ENCODE assay signal across 16 cellular contexts in the genomic region with DNA sequence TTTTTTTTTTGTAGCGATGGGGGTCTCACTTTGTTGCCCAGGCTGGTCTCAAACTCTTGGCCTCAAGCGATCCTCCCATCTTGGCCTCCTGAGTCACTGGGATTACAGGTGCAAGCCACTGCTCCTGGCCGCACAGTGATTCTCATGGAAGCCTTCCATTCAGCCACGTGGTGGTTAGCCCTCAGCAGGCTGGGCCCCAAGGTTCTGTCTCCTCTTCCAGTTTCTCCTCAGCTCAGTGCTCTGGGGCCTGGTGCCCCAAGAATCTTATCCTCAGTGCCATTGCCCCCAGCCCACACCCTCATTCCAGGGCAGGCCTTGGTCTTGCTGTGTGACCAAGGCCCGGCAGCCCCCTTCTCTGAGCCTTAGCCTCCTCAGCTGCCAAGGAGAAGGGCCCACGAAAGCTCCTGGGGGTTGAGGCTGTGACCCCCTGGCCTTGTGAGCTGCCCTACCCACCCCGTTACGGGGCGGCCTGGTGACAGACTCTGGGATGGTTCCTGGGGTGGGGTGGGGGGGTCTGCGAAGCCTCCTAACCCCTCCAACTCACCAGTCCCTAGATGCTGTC. TPM values are rescaled to one million over a fixed set of nuclear protein-coding genes. Genes with fewer than 3 reads are reported as not detected.
DNase-seq lines count a peak whose midpoint lies in the region; ATAC-seq, FAIRE-seq and TF ChIP-seq lines count a peak whose summit lies in the region.
"Had no signal": no experiment of that assay in that cellular context is flagged by ENCODE, and none has a peak within 500 bp of the region (broad histone marks: within the 10 kb centered on the region; RNA-seq: fewer than 3 reads in every experiment).

No MANE protein-coding gene starts in this region.

- H3K27me3 ChIP-seq in K562 (ENCODE audit: control insufficient read depth in 2 of 2, insufficient read depth in 2 of 2, low read length in 2 of 2) (no peaks in the 10 kb centered on the region), upper lobe of right lung (no peaks in the 10 kb centered on the region)
- H3K27me3 ChIP-seq: MG63 had no signal

- no peaks in the 10 kb centered on the region for H3K9me1 ChIP-seq in K562 (ENCODE audit: control insufficient read depth, insufficient read depth, low read length)

- WGBS in K562 (ENCODE audit: insufficient coverage, low coverage, missing lambda C conversion rate): 45% methylated on average over 4 of the region's 10 CpGs

- no peaks in the 10 kb centered on the region for H3K27me3 Mint-ChIP-seq in natural killer cell treated with Interleukin-12 subunit alpha and Interleukin-12 subunit beta and Interleukin-15 and Interleukin-18, amount 100 ng/mL, for 72 hours
- H3K27me3 Mint-ChIP-seq in natural killer cell (ENCODE audit: low read depth in 2 of 2) (no peaks in the 10 kb centered on the region), mesothelial cell of epicardium (ENCODE audit: low read depth) (no peaks in the 10 kb centered on the region)
- H3K27me3 Mint-ChIP-seq in activated T-helper 2 cell treated with anti-CD3 and anti-CD28 coated beads, Interferon-gamma antibody, Interleukin-2, Interleukin-4, amounts not matched to agents 10 μg/mL and 5 μg/mL and 100 μg/mL, durations not matched to agents 14 hours and 24 hours and 36 hours (ENCODE audit: low read depth): no peaks in the 10 kb centered on the region
- H3K27me3 Mint-ChIP-seq: CD4-positive, CD25-positive, alpha-beta regulatory T cell had no signal

- CTCF ChIA-PET in K562 (lab: Yijun Ruan, JAX; ENCODE audit: low intra/inter-chr PET ratio): no interaction called here
- CTCF ChIA-PET in HEK293T (lab: Yijun Ruan, JAX): interaction anchor here (1.0 kb wide), 1 partner anchor 23 kb away, joined by 3 read pairs; no protein-coding TSS in a partner anchor

- no peak overlapping the region for H3K27ac ChIP-seq in K562 (ENCODE audit: extremely low read depth, low read depth, low read length)
- H3K27ac ChIP-seq in upper lobe of right lung: no peak overlapping the region
- H3K27ac ChIP-seq: PC-9 had no signal

- H3K4me1 ChIP-seq in K562 (replicated peaks in 1 of 2; ENCODE audit: control insufficient read depth in 2 of 2, insufficient read depth in 2 of 2, low read length in 2 of 2) (peaks cover 0 to 34% of the 10 kb centered on the region in 2 experiments; a peak in 2 of 5 replicates), upper lobe of right lung (peaks cover 14% of the 10 kb centered on the region)

- no peak overlapping the region for H3K9ac ChIP-seq in K562 (ENCODE audit: insufficient read depth in 1 of 2, low read depth in 2 of 2, low read length in 2 of 2)

- no peaks in the 10 kb centered on the region for H3K79me2 ChIP-seq in K562 (ENCODE audit: control insufficient read depth, insufficient read depth, low read length)

- POLR2A ChIA-PET in K562 (lab: Yijun Ruan, JAX) (interaction anchor here (1.1 kb wide), 1 partner anchor 9 kb away, joined by 3 read pairs; no protein-coding TSS in a partner anchor), HEK293T (lab: Yijun Ruan, JAX) (no interaction called here)

- no peak for TF ChIP-seq EP300 in K562 (IDR thresholded peaks at IDR 0.05; ENCODE audit: low read length)

- intact Hi-C loops in natural killer cell (cut with micrococcal nuclease) (no loop called here), K562 (cut with micrococcal nuclease) (no loop called here), upper lobe of right lung (cut with DNase I) (no loop called here)
- intact Hi-C loops in activated T-helper 2 cell treated with anti-CD3 and anti-CD28 coated beads, Interferon-gamma antibody, Interleukin-2, Interleukin-4, amounts not matched to agents 10 μg/mL and 5 μg/mL and 100 μg/mL, durations not matched to agents 14 hours and 24 hours and 36 hours (cut with micrococcal nuclease): no loop called here

- H3K4me3 ChIP-seq in K562 (no peak overlapping the region), upper lobe of right lung (no peak overlapping the region)
- H3K4me3 ChIP-seq: MG63, PC-9 had no signal

- no peak for TF ChIP-seq RAD21 in K562 (CRISPR knock-in tag; conservative IDR thresholded peaks at IDR 0.05 in 1 of 2, IDR thresholded peaks at IDR 0.05 in 1 of 2)

- H3K4me3 Mint-ChIP-seq in natural killer cell treated with Interleukin-12 subunit alpha and Interleukin-12 subunit beta and Interleukin-15 and Interleukin-18, amount 100 ng/mL, for 72 hours: no peak overlapping the region
- H3K4me3 Mint-ChIP-seq in natural killer cell (no peak overlapping the region), mesothelial cell of epicardium (no peak overlapping the region)
- H3K4me3 Mint-ChIP-seq in activated T-helper 2 cell treated with anti-CD3 and anti-CD28 coated beads, Interferon-gamma antibody, Interleukin-2, Interleukin-4, amounts not matched to agents 10 μg/mL and 5 μg/mL and 100 μg/mL, durations not matched to agents 14 hours and 24 hours and 36 hours (ENCODE audit: low read depth): no peak overlapping the region
- H3K4me3 Mint-ChIP-seq: CD4-positive, CD25-positive, alpha-beta regulatory T cell had no signal

- H3K36me3 Mint-ChIP-seq in natural killer cell treated with Interleukin-12 subunit alpha and Interleukin-12 subunit beta and Interleukin-15 and Interleukin-18, amount 100 ng/mL, for 72 hours: no peaks in the 10 kb centered on the region
- H3K36me3 Mint-ChIP-seq in natural killer cell: no peaks in the 10 kb centered on the region
- peaks cover 24% of the 10 kb centered on the region for H3K36me3 Mint-ChIP-seq in mesothelial cell of epicardium
- no peaks in the 10 kb centered on the region for H3K36me3 Mint-ChIP-seq in activated T-helper 2 cell treated with anti-CD3 and anti-CD28 coated beads, Interferon-gamma antibody, Interleukin-2, Interleukin-4, amounts not matched to agents 10 μg/mL and 5 μg/mL and 100 μg/mL, durations not matched to agents 14 hours and 24 hours and 36 hours (ENCODE audit: low read depth)
- H3K36me3 Mint-ChIP-seq: CD4-positive, CD25-positive, alpha-beta regulatory T cell had no signal

- no peak overlapping the region for H3K4me2 ChIP-seq in K562 (ENCODE audit: insufficient read depth, low read length)
- H3K4me2 ChIP-seq: PC-9 had no signal

- no peak for TF ChIP-seq POLR2A in K562 (conservative IDR thresholded peaks at IDR 0.05)

- in situ Hi-C loops in K562 (cut with MboI): no loop called here

- peak; percentile 37 for DNase-seq in natural killer cell treated with Interleukin-12 subunit alpha and Interleukin-12 subunit beta and Interleukin-15 and Interleukin-18, amount 100 ng/mL, for 72 hours (ENCODE audit: low spot score)
- DNase-seq in natural killer cell (no peak), K562 (ENCODE audit: extremely low read depth in 1 of 4, low spot score in 3 of 4) (no peak), mesothelial cell of epicardium (ENCODE audit: low spot score in 2 of 2, unreplicated experiment in 2 of 2) (no peak), upper lobe of right lung (peak; percentile 31), HEK293T (ENCODE audit: extremely low spot score) (no peak)
- DNase-seq in activated T-helper 2 cell treated with anti-CD3 and anti-CD28 coated beads, Interferon-gamma antibody, Interleukin-2, Interleukin-4, amounts not matched to agents 10 μg/mL and 5 μg/mL and 100 μg/mL, durations not matched to agents 14 hours and 24 hours and 36 hours (ENCODE audit: low spot score): no peak
- DNase-seq: CD4-positive, CD25-positive, alpha-beta regulatory T cell; DMS53; MG63; NCI-H1092; NCI-H2081 treated with DMSO at 0.1 percent for 48 hours; NCI-H510A; PC-9 had no signal

- H4K20me1 ChIP-seq in K562 (replicated peaks; ENCODE audit: control insufficient read depth, insufficient read depth, low read length): peaks cover 8% of the 10 kb centered on the region; the same call in 1 of the 2 replicates

- no TSS peak for BruUV-seq in K562 (replicated peaks; lab: Mats Ljungman, UMichigan)

- no peak for ATAC-seq in natural killer cell treated with Interleukin-12 subunit alpha and Interleukin-12 subunit beta and Interleukin-15 and Interleukin-18, amount 100 ng/mL, for 72 hours
- ATAC-seq in natural killer cell (no peak), K562 (no peak), upper lobe of right lung (no peak), GM21737 (IDR thresholded peaks at IDR 0.05; ENCODE audit: unreplicated experiment) (no peak)

- H2AFZ ChIP-seq in K562 (ENCODE audit: low read depth, low read length): no peak overlapping the region
- H2AFZ ChIP-seq: PC-9 had no signal

- H3K9me3 Mint-ChIP-seq in natural killer cell treated with Interleukin-12 subunit alpha and Interleukin-12 subunit beta and Interleukin-15 and Interleukin-18, amount 100 ng/mL, for 72 hours: no peaks in the 10 kb centered on the region
- H3K9me3 Mint-ChIP-seq in natural killer cell: no peaks in the 10 kb centered on the region
- peaks cover 9% of the 10 kb centered on the region for H3K9me3 Mint-ChIP-seq in mesothelial cell of epicardium
- no peaks in the 10 kb centered on the region for H3K9me3 Mint-ChIP-seq in activated T-helper 2 cell treated with anti-CD3 and anti-CD28 coated beads, Interferon-gamma antibody, Interleukin-2, Interleukin-4, amounts not matched to agents 10 μg/mL and 5 μg/mL and 100 μg/mL, durations not matched to agents 14 hours and 24 hours and 36 hours

- H3K9me3 ChIP-seq in K562 (replicated peaks; ENCODE audit: control insufficient read depth, insufficient read depth, low read depth, low read length) (no peaks in the 10 kb centered on the region), upper lobe of right lung (no peaks in the 10 kb centered on the region)
- H3K9me3 ChIP-seq: MG63 had no signal

- no peak overlapping the region for H3K27ac Mint-ChIP-seq in natural killer cell treated with Interleukin-12 subunit alpha and Interleukin-12 subunit beta and Interleukin-15 and Interleukin-18, amount 100 ng/mL, for 72 hours
- H3K27ac Mint-ChIP-seq in natural killer cell: no peak overlapping the region
- H3K27ac Mint-ChIP-seq in mesothelial cell of epicardium: peak overlapping the region; percentile 69
- no peak overlapping the region for H3K27ac Mint-ChIP-seq in activated T-helper 2 cell treated with anti-CD3 and anti-CD28 coated beads, Interferon-gamma antibody, Interleukin-2, Interleukin-4, amounts not matched to agents 10 μg/mL and 5 μg/mL and 100 μg/mL, durations not matched to agents 14 hours and 24 hours and 36 hours
- H3K27ac Mint-ChIP-seq: CD4-positive, CD25-positive, alpha-beta regulatory T cell had no signal

- TF ChIP-seq CTCF in natural killer cell (IDR thresholded peaks at IDR 0.05) (no peak), K562 (IDR thresholded peaks at IDR 0.05 in 2 of 3, conservative IDR thresholded peaks at IDR 0.05 in 1 of 3; ENCODE audit: insufficient read depth in 2 of 3, low read depth in 1 of 3, low read length in 3 of 3) (no peak), mesothelial cell of epicardium (IDR thresholded peaks at IDR 0.05; ENCODE audit: unreplicated experiment) (no peak), upper lobe of right lung (IDR thresholded peaks at IDR 0.05) (no peak)

- FAIRE-seq in K562 (lab: Jason Lieb, UNC): no peak
- FAIRE-seq: GM19239 had no signal

- H3K4me1 Mint-ChIP-seq in natural killer cell treated with Interleukin-12 subunit alpha and Interleukin-12 subunit beta and Interleukin-15 and Interleukin-18, amount 100 ng/mL, for 72 hours (ENCODE audit: low read depth in 2 of 2): peaks cover 6 to 15% of the 10 kb centered on the region in 2 donors
- H3K4me1 Mint-ChIP-seq in natural killer cell: peaks cover 0 to 20% of the 10 kb centered on the region in 2 donors
- H3K4me1 Mint-ChIP-seq in mesothelial cell of epicardium: peaks cover 27% of the 10 kb centered on the region
- peaks cover 2% of the 10 kb centered on the region for H3K4me1 Mint-ChIP-seq in activated T-helper 2 cell treated with anti-CD3 and anti-CD28 coated beads, Interferon-gamma antibody, Interleukin-2, Interleukin-4, amounts not matched to agents 10 μg/mL and 5 μg/mL and 100 μg/mL, durations not matched to agents 14 hours and 24 hours and 36 hours (ENCODE audit: low read depth)

- peaks cover 5% of the 10 kb centered on the region; the same call in 1 of the 3 replicates for H3K36me3 ChIP-seq in K562 (ENCODE audit: control insufficient read depth, insufficient read depth, low read length)
- peaks cover 12% of the 10 kb centered on the region for H3K36me3 ChIP-seq in upper lobe of right lung

RNA-seq across cellular contexts. Expression of a gene that starts 16.4 kb away (rescaled TPM):
- total RNA-seq in natural killer cell treated with Interleukin-12 subunit alpha and Interleukin-12 subunit beta and Interleukin-15 and Interleukin-18, amount 100 ng/mL, for 72 hours: 1 to 10 TPM; 6.8 to 8.6 TPM
- total RNA-seq in natural killer cell (10 to 100 TPM in 2 of 3 donors, 1 to 10 TPM in 1; 2.3 to 15.6 (median 10.5) TPM), K562 (2014; rRNA removed) (2.0 and 4.7 TPM in 2 replicates), K562 (2014; rRNA removed; fragmentation: Illumina TruSeq; extraction: Trizol) (1.4 and 1.9 TPM in 2 replicates), K562 (2015; rRNA removed; fragmentation: Illumina TruSeq; extraction: Trizol) (2.9 and 3.1 TPM in 2 replicates), K562 (2021) (7.0 and 7.7 TPM in 2 replicates), mesothelial cell of epicardium (81.2 to 85.2 TPM (median 81.3 TPM) in 3 replicates), upper lobe of right lung (64.0 TPM)
- total RNA-seq in K562 (2011; cell fraction: chromatin; rRNA removed; ENCODE audit: low replicate concordance): 23.1 and 61.0 TPM in 2 replicates
- total RNA-seq in K562 (2011; cell fraction: nucleolus; rRNA removed): 26.7 and 29.4 TPM in 2 replicates
- total RNA-seq in K562 (2011; cell fraction: nucleoplasm; rRNA removed): 20.5 and 28.9 TPM in 2 replicates
- polyA plus RNA-seq in K562 (2011; rRNA removed) (8.0 and 8.5 TPM in 2 replicates), K562 (2014; fragmentation: Illumina TruSeq; extraction: Trizol) (5.4 and 8.3 TPM in 2 replicates), K562 (2014; fragmentation: Nextera tagmentation; extraction: Ambion mirVana) (under 1 TPM; 0.06 to 0.14 TPM), K562 (2014; rRNA removed) (4.8 and 5.2 TPM in 2 replicates)
- 6.8 and 11.9 TPM in 2 replicates for polyA plus RNA-seq in K562 (2011; cell fraction: cytosol; rRNA removed)
- polyA plus RNA-seq in K562 (2011; cell fraction: nucleus; rRNA removed): 45.7 and 78.2 TPM in 2 replicates
- 4.7 and 5.8 TPM in 2 replicates for polyA plus RNA-seq in K562 (2012)
- 5.2 and 16.3 TPM in 2 replicates for polyA minus RNA-seq in K562 (2011; rRNA and poly(A)+ RNA removed)
- 4.0 and 10.0 TPM in 2 replicates for polyA minus RNA-seq in K562 (2011; cell fraction: cytosol; rRNA and poly(A)+ RNA removed)
- 12.3 and 15.8 TPM in 2 replicates for polyA minus RNA-seq in K562 (2011; cell fraction: nucleus; rRNA and poly(A)+ RNA removed)
- total RNA-seq in activated T-helper 2 cell treated with anti-CD3 and anti-CD28 coated beads, Interferon-gamma antibody, Interleukin-2, Interleukin-4, amounts not matched to agents 10 μg/mL and 5 μg/mL and 100 μg/mL, durations not matched to agents 14 hours and 24 hours and 36 hours: 3.5 and 6.4 TPM in 2 replicates

Comparison
In these comparisons a context has a peak if more than half of its experiments do, and no peak if none do; other contexts are left out.
1. DNase-seq: peak in natural killer cell treated with Interleukin-12 subunit alpha and Interleukin-12 subunit beta and Interleukin-15 and Interleukin-18, amount 100 ng/mL, for 72 hours (single experiment) and upper lobe of right lung (single experiment); none in natural killer cell (single experiment), K562 (0 of 4), mesothelial cell of epicardium (0 of 2), HEK293T (single experiment) and activated T-helper 2 cell treated with anti-CD3 and anti-CD28 coated beads, Interferon-gamma antibody, Interleukin-2, Interleukin-4, amounts not matched to agents 10 μg/mL and 5 μg/mL and 100 μg/mL, durations not matched to agents 14 hours and 24 hours and 36 hours (single experiment).